Comparison of ENCODE assay signal across 1 cellular context in genomic region chr17:63446981-63447687, GRCh38.
TF ChIP-seq lines count a peak whose summit lies in the region.

No MANE protein-coding gene starts in this region.

TF ChIP-seq in K562, 482 proteins besides CTCF, POLR2A, EP300 and RAD21 (continued from another document and continues in another):
- TF ChIP-seq, protein P1, sequence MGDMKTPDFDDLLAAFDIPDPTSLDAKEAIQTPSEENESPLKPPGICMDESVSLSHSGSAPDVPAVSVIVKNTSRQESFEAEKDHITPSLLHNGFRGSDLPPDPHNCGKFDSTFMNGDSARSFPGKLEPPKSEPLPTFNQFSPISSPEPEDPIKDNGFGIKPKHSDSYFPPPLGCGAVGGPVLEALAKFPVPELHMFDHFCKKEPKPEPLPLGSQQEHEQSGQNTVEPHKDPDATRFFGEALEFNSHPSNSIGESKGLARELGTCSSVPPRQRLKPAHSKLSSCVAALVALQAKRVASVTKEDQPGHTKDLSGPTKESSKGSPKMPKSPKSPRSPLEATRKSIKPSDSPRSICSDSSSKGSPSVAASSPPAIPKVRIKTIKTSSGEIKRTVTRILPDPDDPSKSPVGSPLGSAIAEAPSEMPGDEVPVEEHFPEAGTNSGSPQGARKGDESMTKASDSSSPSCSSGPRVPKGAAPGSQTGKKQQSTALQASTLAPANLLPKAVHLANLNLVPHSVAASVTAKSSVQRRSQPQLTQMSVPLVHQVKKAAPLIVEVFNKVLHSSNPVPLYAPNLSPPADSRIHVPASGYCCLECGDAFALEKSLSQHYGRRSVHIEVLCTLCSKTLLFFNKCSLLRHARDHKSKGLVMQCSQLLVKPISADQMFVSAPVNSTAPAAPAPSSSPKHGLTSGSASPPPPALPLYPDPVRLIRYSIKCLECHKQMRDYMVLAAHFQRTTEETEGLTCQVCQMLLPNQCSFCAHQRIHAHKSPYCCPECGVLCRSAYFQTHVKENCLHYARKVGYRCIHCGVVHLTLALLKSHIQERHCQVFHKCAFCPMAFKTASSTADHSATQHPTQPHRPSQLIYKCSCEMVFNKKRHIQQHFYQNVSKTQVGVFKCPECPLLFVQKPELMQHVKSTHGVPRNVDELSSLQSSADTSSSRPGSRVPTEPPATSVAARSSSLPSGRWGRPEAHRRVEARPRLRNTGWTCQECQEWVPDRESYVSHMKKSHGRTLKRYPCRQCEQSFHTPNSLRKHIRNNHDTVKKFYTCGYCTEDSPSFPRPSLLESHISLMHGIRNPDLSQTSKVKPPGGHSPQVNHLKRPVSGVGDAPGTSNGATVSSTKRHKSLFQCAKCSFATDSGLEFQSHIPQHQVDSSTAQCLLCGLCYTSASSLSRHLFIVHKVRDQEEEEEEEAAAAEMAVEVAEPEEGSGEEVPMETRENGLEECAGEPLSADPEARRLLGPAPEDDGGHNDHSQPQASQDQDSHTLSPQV (IDR thresholded peaks at IDR 0.05) = peak; percentile 85
- no peak for TF ChIP-seq MYNN (IDR thresholded peaks at IDR 0.05)
- no peak for TF ChIP-seq MYNN (CRISPR knock-in tag; IDR thresholded peaks at IDR 0.05)
- TF ChIP-seq DMBX1 (CRISPR knock-in tag; IDR thresholded peaks at IDR 0.05; ENCODE audit: borderline replicate concordance) = peak; percentile 66; the same call in 1 of the 2 replicates
- no peak for TF ChIP-seq NEUROD1 (IDR thresholded peaks at IDR 0.05; ENCODE audit: borderline replicate concordance, low read depth, low read length, partially characterized antibody)
- no peak for TF ChIP-seq HDGF (IDR thresholded peaks at IDR 0.05)
- TF ChIP-seq ZNF280A (IDR thresholded peaks at IDR 0.05; ENCODE audit: low read depth, partially characterized antibody) = no peak
- no peak for TF ChIP-seq ZFP30 (CRISPR knock-in tag; IDR thresholded peaks at IDR 0.05; ENCODE audit: borderline replicate concordance)
- TF ChIP-seq, protein P2, sequence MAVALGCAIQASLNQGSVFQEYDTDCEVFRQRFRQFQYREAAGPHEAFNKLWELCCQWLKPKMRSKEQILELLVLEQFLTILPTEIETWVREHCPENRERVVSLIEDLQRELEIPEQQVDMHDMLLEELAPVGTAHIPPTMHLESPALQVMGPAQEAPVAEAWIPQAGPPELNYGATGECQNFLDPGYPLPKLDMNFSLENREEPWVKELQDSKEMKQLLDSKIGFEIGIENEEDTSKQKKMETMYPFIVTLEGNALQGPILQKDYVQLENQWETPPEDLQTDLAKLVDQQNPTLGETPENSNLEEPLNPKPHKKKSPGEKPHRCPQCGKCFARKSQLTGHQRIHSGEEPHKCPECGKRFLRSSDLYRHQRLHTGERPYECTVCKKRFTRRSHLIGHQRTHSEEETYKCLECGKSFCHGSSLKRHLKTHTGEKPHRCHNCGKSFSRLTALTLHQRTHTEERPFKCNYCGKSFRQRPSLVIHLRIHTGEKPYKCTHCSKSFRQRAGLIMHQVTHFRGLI (CRISPR knock-in tag; IDR thresholded peaks at IDR 0.05) = peak; percentile 73
- TF ChIP-seq HDAC3 (IDR thresholded peaks at IDR 0.05; ENCODE audit: borderline replicate concordance, partially characterized antibody) = no peak
- TF ChIP-seq, protein P3, sequence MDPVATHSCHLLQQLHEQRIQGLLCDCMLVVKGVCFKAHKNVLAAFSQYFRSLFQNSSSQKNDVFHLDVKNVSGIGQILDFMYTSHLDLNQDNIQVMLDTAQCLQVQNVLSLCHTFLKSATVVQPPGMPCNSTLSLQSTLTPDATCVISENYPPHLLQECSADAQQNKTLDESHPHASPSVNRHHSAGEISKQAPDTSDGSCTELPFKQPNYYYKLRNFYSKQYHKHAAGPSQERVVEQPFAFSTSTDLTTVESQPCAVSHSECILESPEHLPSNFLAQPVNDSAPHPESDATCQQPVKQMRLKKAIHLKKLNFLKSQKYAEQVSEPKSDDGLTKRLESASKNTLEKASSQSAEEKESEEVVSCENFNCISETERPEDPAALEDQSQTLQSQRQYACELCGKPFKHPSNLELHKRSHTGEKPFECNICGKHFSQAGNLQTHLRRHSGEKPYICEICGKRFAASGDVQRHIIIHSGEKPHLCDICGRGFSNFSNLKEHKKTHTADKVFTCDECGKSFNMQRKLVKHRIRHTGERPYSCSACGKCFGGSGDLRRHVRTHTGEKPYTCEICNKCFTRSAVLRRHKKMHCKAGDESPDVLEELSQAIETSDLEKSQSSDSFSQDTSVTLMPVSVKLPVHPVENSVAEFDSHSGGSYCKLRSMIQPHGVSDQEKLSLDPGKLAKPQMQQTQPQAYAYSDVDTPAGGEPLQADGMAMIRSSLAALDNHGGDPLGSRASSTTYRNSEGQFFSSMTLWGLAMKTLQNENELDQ (CRISPR knock-in tag; IDR thresholded peaks at IDR 0.05; ENCODE audit: borderline replicate concordance) = no peak
- TF ChIP-seq MCM7 (IDR thresholded peaks at IDR 0.05) = no peak
- TF ChIP-seq HDAC1 (IDR thresholded peaks at IDR 0.05) = peak in 1 of 2 experiments; percentile 6; a peak in 1 of 4 replicates
- TF ChIP-seq, protein P4, sequence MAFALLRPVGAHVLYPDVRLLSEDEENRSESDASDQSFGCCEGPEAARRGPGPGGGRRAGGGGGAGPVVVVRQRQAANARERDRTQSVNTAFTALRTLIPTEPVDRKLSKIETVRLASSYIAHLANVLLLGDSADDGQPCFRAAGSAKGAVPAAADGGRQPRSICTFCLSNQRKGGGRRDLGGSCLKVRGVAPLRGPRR (CRISPR knock-in tag; IDR thresholded peaks at IDR 0.05) = no peak
- no peak for TF ChIP-seq ZNF197 (CRISPR knock-in tag; IDR thresholded peaks at IDR 0.05; ENCODE audit: low read depth)
- TF ChIP-seq, protein P5, sequence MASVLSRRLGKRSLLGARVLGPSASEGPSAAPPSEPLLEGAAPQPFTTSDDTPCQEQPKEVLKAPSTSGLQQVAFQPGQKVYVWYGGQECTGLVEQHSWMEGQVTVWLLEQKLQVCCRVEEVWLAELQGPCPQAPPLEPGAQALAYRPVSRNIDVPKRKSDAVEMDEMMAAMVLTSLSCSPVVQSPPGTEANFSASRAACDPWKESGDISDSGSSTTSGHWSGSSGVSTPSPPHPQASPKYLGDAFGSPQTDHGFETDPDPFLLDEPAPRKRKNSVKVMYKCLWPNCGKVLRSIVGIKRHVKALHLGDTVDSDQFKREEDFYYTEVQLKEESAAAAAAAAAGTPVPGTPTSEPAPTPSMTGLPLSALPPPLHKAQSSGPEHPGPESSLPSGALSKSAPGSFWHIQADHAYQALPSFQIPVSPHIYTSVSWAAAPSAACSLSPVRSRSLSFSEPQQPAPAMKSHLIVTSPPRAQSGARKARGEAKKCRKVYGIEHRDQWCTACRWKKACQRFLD (CRISPR knock-in tag; IDR thresholded peaks at IDR 0.05) = peak; percentile 86
- TF ChIP-seq YBX1 (IDR thresholded peaks at IDR 0.05) = no peak
- TF ChIP-seq ZNF431 (CRISPR knock-in tag; IDR thresholded peaks at IDR 0.05) = no peak
- no peak for TF ChIP-seq RBM15 (IDR thresholded peaks at IDR 0.05; ENCODE audit: insufficient read depth, low read length)
- no peak; the same call in 1 of the 2 replicates for TF ChIP-seq ZNF644 (tag; IDR thresholded peaks at IDR 0.05; ENCODE audit: low read depth)
- TF ChIP-seq U2AF1 (optimal IDR thresholded peaks at IDR 0.05; ENCODE audit: low read depth, low read length) = no peak
- 0 out of 2 replicates have a peak, but pooled peaks have one; percentile 46 for TF ChIP-seq ZNF766 (CRISPR knock-in tag; conservative IDR thresholded peaks at IDR 0.05)
- TF ChIP-seq, protein P6, sequence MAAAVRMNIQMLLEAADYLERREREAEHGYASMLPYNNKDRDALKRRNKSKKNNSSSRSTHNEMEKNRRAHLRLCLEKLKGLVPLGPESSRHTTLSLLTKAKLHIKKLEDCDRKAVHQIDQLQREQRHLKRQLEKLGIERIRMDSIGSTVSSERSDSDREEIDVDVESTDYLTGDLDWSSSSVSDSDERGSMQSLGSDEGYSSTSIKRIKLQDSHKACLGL (CRISPR knock-in tag; IDR thresholded peaks at IDR 0.05; ENCODE audit: borderline replicate concordance, poor library complexity, severe bottlenecking) = no peak
- TF ChIP-seq ZNF699 (CRISPR knock-in tag; IDR thresholded peaks at IDR 0.05; ENCODE audit: insufficient replicate concordance) = no peak
- TF ChIP-seq ZBTB5 (IDR thresholded peaks at IDR 0.05) = no peak
- TF ChIP-seq ZC3H4 (CRISPR knock-in tag; IDR thresholded peaks at IDR 0.05; ENCODE audit: borderline replicate concordance) = no peak
- TF ChIP-seq ZNF780A (CRISPR knock-in tag; IDR thresholded peaks at IDR 0.05) = no peak
- TF ChIP-seq CBX5 (IDR thresholded peaks at IDR 0.05; ENCODE audit: borderline replicate concordance, low read depth) = no peak
- peak; percentile 31 for TF ChIP-seq TAF1 (IDR thresholded peaks at IDR 0.05; ENCODE audit: control insufficient read depth, extremely low read depth, insufficient read depth, low read length, severe bottlenecking)
- TF ChIP-seq, protein P7, sequence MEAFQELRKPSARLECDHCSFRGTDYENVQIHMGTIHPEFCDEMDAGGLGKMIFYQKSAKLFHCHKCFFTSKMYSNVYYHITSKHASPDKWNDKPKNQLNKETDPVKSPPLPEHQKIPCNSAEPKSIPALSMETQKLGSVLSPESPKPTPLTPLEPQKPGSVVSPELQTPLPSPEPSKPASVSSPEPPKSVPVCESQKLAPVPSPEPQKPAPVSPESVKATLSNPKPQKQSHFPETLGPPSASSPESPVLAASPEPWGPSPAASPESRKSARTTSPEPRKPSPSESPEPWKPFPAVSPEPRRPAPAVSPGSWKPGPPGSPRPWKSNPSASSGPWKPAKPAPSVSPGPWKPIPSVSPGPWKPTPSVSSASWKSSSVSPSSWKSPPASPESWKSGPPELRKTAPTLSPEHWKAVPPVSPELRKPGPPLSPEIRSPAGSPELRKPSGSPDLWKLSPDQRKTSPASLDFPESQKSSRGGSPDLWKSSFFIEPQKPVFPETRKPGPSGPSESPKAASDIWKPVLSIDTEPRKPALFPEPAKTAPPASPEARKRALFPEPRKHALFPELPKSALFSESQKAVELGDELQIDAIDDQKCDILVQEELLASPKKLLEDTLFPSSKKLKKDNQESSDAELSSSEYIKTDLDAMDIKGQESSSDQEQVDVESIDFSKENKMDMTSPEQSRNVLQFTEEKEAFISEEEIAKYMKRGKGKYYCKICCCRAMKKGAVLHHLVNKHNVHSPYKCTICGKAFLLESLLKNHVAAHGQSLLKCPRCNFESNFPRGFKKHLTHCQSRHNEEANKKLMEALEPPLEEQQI (IDR thresholded peaks at IDR 0.05) = no peak
- TF ChIP-seq RREB1 (CRISPR knock-in tag; IDR thresholded peaks at IDR 0.05) = no peak
- TF ChIP-seq ZNF668 (CRISPR knock-in tag; IDR thresholded peaks at IDR 0.05) = no peak
- TF ChIP-seq ARID1B (IDR thresholded peaks at IDR 0.05) = peak; percentile 44
